In genomic region chr4:147096667-147097604, GRCh38 we compare ENCODE assay signal across 9 cellular contexts.
DNase-seq lines count a peak whose midpoint lies in the region; ATAC-seq and TF ChIP-seq lines count a peak whose summit lies in the region.
"Had no signal": no experiment of that assay in that cellular context is flagged by ENCODE, and none has a peak within 500 bp of the region (broad histone marks: within the 10 kb centered on the region; RNA-seq: fewer than 3 reads in every experiment).

No MANE protein-coding gene starts in this region.

- no peaks in the 10 kb centered on the region for H3K9me2 ChIP-seq in hepatocyte (replicated peaks; ENCODE audit: insufficient read depth)

- H3K36me3 Mint-ChIP-seq in CD4-positive, CD25-positive, alpha-beta regulatory T cell, result no peaks in the 10 kb centered on the region
- no peaks in the 10 kb centered on the region for H3K36me3 Mint-ChIP-seq in activated T-helper 17 cell treated with anti-CD3 and anti-CD28 coated beads, Interleukin-2, amount 50 U/mL, for 72 hours (ENCODE audit: low read depth)

- no peaks in the 10 kb centered on the region for H3K9me3 ChIP-seq in CD4-positive, CD25-positive, alpha-beta regulatory T cell (ENCODE audit: control insufficient read depth in 2 of 2, low read length in 2 of 2)
- no peaks in the 10 kb centered on the region for H3K9me3 ChIP-seq in adipocyte (ENCODE audit: control insufficient read depth, low read length)
- H3K9me3 ChIP-seq in hepatocyte (ENCODE audit: low read depth), result no peaks in the 10 kb centered on the region

- no peaks in the 10 kb centered on the region for H3K9me3 Mint-ChIP-seq in CD4-positive, CD25-positive, alpha-beta regulatory T cell
- H3K9me3 Mint-ChIP-seq in activated T-helper 17 cell treated with anti-CD3 and anti-CD28 coated beads, Interleukin-2, amount 50 U/mL, for 72 hours, result no peaks in the 10 kb centered on the region

- no peak for ATAC-seq in CD4-positive, CD25-positive, alpha-beta regulatory T cell (ENCODE audit: low read depth in 2 of 2)
- ATAC-seq in GM18909 (IDR thresholded peaks at IDR 0.05; ENCODE audit: poor library complexity, unreplicated experiment), result peak; percentile 64
- no peak for ATAC-seq in activated T-helper 17 cell treated with anti-CD3 and anti-CD28 coated beads, Interleukin-2, amount 50 U/mL, for 72 hours (replicated peaks)
- no peak for ATAC-seq in GM18873 (IDR thresholded peaks at IDR 0.05; ENCODE audit: low FRiP score, unreplicated experiment)

- H3K9ac ChIP-seq in adipocyte (ENCODE audit: low read length), result peak overlapping the region; percentile 61

- no peak overlapping the region for H3K4me3 Mint-ChIP-seq in CD4-positive, CD25-positive, alpha-beta regulatory T cell
- no peak overlapping the region for H3K4me3 Mint-ChIP-seq in activated T-helper 17 cell treated with anti-CD3 and anti-CD28 coated beads, Interleukin-2, amount 50 U/mL, for 72 hours

- 27% methylated on average over 6 of the region's 6 CpGs for WGBS in hepatocyte (ENCODE audit: low lambda C conversion rate, missing lambda C conversion rate)

- H3K36me3 ChIP-seq in CD4-positive, CD25-positive, alpha-beta regulatory T cell (ENCODE audit: control insufficient read depth, insufficient read depth, low read length), result no peaks in the 10 kb centered on the region
- no peaks in the 10 kb centered on the region for H3K36me3 ChIP-seq in adipocyte (ENCODE audit: control insufficient read depth, insufficient read depth, low read length, severe bottlenecking)
- H3K36me3 ChIP-seq in hepatocyte (replicated peaks; ENCODE audit: insufficient read depth, low read depth), result no peaks in the 10 kb centered on the region

- H3K27ac Mint-ChIP-seq in CD4-positive, CD25-positive, alpha-beta regulatory T cell, result no peak overlapping the region
- H3K27ac Mint-ChIP-seq in activated T-helper 17 cell treated with anti-CD3 and anti-CD28 coated beads, Interleukin-2, amount 50 U/mL, for 72 hours, result no peak overlapping the region

- no peaks in the 10 kb centered on the region for H4K20me1 ChIP-seq in hepatocyte (ENCODE audit: insufficient read depth, poor library complexity, severe bottlenecking)

- TF ChIP-seq CTCF in LNCaP clone FGC (IDR thresholded peaks at IDR 0.05; ENCODE audit: control insufficient read depth, extremely low read depth, insufficient read depth) (peak; percentile 67), hepatocyte (IDR thresholded peaks at IDR 0.05; ENCODE audit: poor library complexity) (peak; percentile 83)

- no peaks in the 10 kb centered on the region for H3K79me2 ChIP-seq in hepatocyte

- no peak overlapping the region for H3K27ac ChIP-seq in CD4-positive, CD25-positive, alpha-beta regulatory T cell (ENCODE audit: insufficient read depth, low read length, poor library complexity, severe bottlenecking)
- no peak overlapping the region for H3K27ac ChIP-seq in hepatocyte

- H3K4me2 ChIP-seq in hepatocyte, result no peak overlapping the region

- no peaks in the 10 kb centered on the region for H3K4me1 Mint-ChIP-seq in CD4-positive, CD25-positive, alpha-beta regulatory T cell
- no peaks in the 10 kb centered on the region for H3K4me1 Mint-ChIP-seq in activated T-helper 17 cell treated with anti-CD3 and anti-CD28 coated beads, Interleukin-2, amount 50 U/mL, for 72 hours

- no peak overlapping the region for H3K4me3 ChIP-seq in CD4-positive, CD25-positive, alpha-beta regulatory T cell (ENCODE audit: low read depth, low read length)
- H3K4me3 ChIP-seq in LNCaP clone FGC (ENCODE audit: low read depth, low read length) (no peak overlapping the region), adipocyte (ENCODE audit: low read length) (peak overlapping the region; percentile 43), hepatocyte (no peak overlapping the region)

- H3K27me3 ChIP-seq in CD4-positive, CD25-positive, alpha-beta regulatory T cell (ENCODE audit: control insufficient read depth, insufficient read depth, low read length), result peaks cover 2% of the 10 kb centered on the region
- H3K27me3 ChIP-seq in adipocyte (replicated peaks; ENCODE audit: control insufficient read depth, insufficient read depth, low read length) (no peaks in the 10 kb centered on the region), hepatocyte (no peaks in the 10 kb centered on the region)

- H3K4me1 ChIP-seq in CD4-positive, CD25-positive, alpha-beta regulatory T cell (ENCODE audit: control insufficient read depth, insufficient read depth, low read length, poor library complexity, severe bottlenecking), result no peaks in the 10 kb centered on the region
- H3K4me1 ChIP-seq in adipocyte (ENCODE audit: control insufficient read depth, insufficient read depth, low read length) (peaks cover 26% of the 10 kb centered on the region), hepatocyte (ENCODE audit: insufficient read depth) (peaks cover 15% of the 10 kb centered on the region)

- no peak overlapping the region for H2AFZ ChIP-seq in hepatocyte

- H3K27me3 Mint-ChIP-seq in CD4-positive, CD25-positive, alpha-beta regulatory T cell, result peaks cover 13% of the 10 kb centered on the region
- H3K27me3 Mint-ChIP-seq in activated T-helper 17 cell treated with anti-CD3 and anti-CD28 coated beads, Interleukin-2, amount 50 U/mL, for 72 hours, result peaks cover 9% of the 10 kb centered on the region

- DNase-seq in CD4-positive, CD25-positive, alpha-beta regulatory T cell, result peak in 2 of 3 donors; percentile 46 to 53
- DNase-seq in LNCaP clone FGC (ENCODE audit: low read depth) (peak; percentile 47), adipocyte (ENCODE audit: low read depth) (peak; percentile 95), hepatocyte (ENCODE audit: low spot score) (peak; percentile 61), superior temporal gyrus (ENCODE audit: extremely low spot score) (peak; percentile 87)
- DNase-seq: left cardiac atrium had no signal
